ENCODE assay signal across 15 cellular contexts in the genomic region with DNA sequence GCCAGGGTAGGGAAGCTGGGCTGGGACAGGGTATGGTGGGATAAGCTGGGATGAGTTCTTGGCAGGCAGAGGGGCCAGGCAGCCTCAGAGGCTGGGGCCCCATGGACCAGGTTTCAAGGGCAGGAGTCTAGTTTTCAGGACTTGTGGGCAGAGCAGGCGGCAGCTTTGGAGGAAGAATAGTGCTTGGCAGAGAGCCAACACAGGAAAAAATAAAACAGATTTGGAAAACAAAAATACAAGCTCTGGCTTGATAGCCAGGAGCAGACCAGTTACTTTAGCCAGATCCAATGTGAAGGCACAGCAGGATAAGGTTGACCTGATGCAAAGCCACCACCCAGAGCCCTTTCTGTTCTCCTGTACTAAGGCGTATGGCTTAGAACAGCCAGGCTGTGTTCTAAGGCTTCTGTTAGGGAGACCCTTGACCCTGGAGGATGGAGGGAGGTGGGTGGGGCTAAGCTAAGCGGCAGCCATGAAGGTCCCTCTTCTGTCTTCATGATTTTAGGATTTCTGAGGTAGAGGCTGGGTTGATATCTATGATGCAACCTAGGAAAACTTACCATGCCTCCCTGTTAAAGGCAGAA. TPM values are rescaled to one million over a fixed set of nuclear protein-coding genes. Genes with fewer than 3 reads are reported as not detected.
DNase-seq lines count a peak whose midpoint lies in the region; ATAC-seq, FAIRE-seq and TF ChIP-seq lines count a peak whose summit lies in the region.
"Had no signal": no experiment of that assay in that cellular context is flagged by ENCODE, and none has a peak within 500 bp of the region (broad histone marks: within the 10 kb centered on the region; RNA-seq: fewer than 3 reads in every experiment).

No MANE protein-coding gene starts in this region.

- no peak overlapping the region for H2BK5ac ChIP-seq in H1 (ENCODE audit: low read depth, low read length)

- H2BK12ac ChIP-seq in H1 (ENCODE audit: low read depth, low read length), result no peak overlapping the region

- H4K20me1 ChIP-seq in H1 (replicated peaks in 1 of 2; ENCODE audit: control insufficient read depth in 1 of 2, insufficient read depth in 2 of 2, low read length in 2 of 2) (peaks cover 0 to 4% of the 10 kb centered on the region in 2 experiments), hepatocyte (ENCODE audit: insufficient read depth, poor library complexity, severe bottlenecking) (no peaks in the 10 kb centered on the region)

- peaks cover under 1% of the 10 kb centered on the region; the same call in 1 of the 2 replicates for H3K23me2 ChIP-seq in H1 (ENCODE audit: low read depth, low read length)

- no peak overlapping the region for H4K5ac ChIP-seq in H1 (ENCODE audit: insufficient read length, low read depth, low read length)

- H3K4me1 Mint-ChIP-seq in CD4-positive, CD25-positive, alpha-beta regulatory T cell, result peaks cover 52 to 98% (median 83%) of the 10 kb centered on the region in 4 donors

- H3K9me2 ChIP-seq in hepatocyte (replicated peaks; ENCODE audit: insufficient read depth), result no peaks in the 10 kb centered on the region

- H3K14ac ChIP-seq in H1 (ENCODE audit: insufficient read length), result no peak overlapping the region

- no peak overlapping the region for H3K4ac ChIP-seq in H1 (replicated peaks; ENCODE audit: insufficient read length, low read depth, low read length)

- peaks cover 12% of the 10 kb centered on the region for H3K36me3 Mint-ChIP-seq in CD4-positive, CD25-positive, alpha-beta regulatory T cell

- H3K9me3 Mint-ChIP-seq in CD4-positive, CD25-positive, alpha-beta regulatory T cell, result no peaks in the 10 kb centered on the region
- H3K9me3 Mint-ChIP-seq: activated CD8-positive, alpha-beta T cell treated with anti-CD3 and anti-CD28 coated beads for 36 hours had no signal

- H3K4me3 ChIP-seq in BE2C (ENCODE audit: low read depth, low read length) (no peak overlapping the region), SK-N-MC (0 out of 2 replicates have a peak overlapping the region, but pooled peaks have one; percentile 10), H1 (ENCODE audit: extremely low read depth in 1 of 4, insufficient read depth in 2 of 4, low read depth in 3 of 4, low read length in 4 of 4) (no peak overlapping the region), hepatocyte (no peak overlapping the region)
- H3K4me3 ChIP-seq in CD4-positive, CD25-positive, alpha-beta regulatory T cell (ENCODE audit: low read depth, low read length), result no peak overlapping the region
- H3K4me3 ChIP-seq: esophagus squamous epithelium had no signal

- no peak overlapping the region for H3K23ac ChIP-seq in H1 (ENCODE audit: insufficient read length)

- 90% methylated on average over 3 of the region's 3 CpGs; no CpG with 5 or more reads in 1 of the 2 experiments for WGBS in H1 (ENCODE audit: extremely low coverage in 1 of 2, insufficient coverage in 1 of 2, insufficient read length in 1 of 2, insufficient replicate concordance in 2 of 2, low coverage in 1 of 2, low lambda C conversion rate in 2 of 2, missing lambda C conversion rate in 1 of 2), 2 experiments
- 72% methylated on average over 3 of the region's 3 CpGs for WGBS in hepatocyte (ENCODE audit: low lambda C conversion rate, missing lambda C conversion rate)

- FAIRE-seq in H1 (lab: Jason Lieb, UNC), result no peak

- H3K79me2 ChIP-seq in H1 (ENCODE audit: control insufficient read depth in 1 of 2, insufficient read depth in 2 of 2, low read length in 2 of 2), result peaks cover 0 to 83% of the 10 kb centered on the region in 2 experiments; a peak in 2 of 4 replicates
- peaks cover 65% of the 10 kb centered on the region for H3K79me2 ChIP-seq in hepatocyte

- ATAC-seq in CD4-positive, CD25-positive, alpha-beta regulatory T cell (ENCODE audit: low read depth in 2 of 2), result no peak
- ATAC-seq in HG02970 (IDR thresholded peaks at IDR 0.05; ENCODE audit: low FRiP score, unreplicated experiment) (no peak), GM18519 (IDR thresholded peaks at IDR 0.05; ENCODE audit: low FRiP score, unreplicated experiment) (no peak)
- ATAC-seq: activated CD8-positive, alpha-beta T cell treated with anti-CD3 and anti-CD28 coated beads for 36 hours had no signal

- H2AFZ ChIP-seq in H1 (ENCODE audit: low read length) (no peak overlapping the region), hepatocyte (no peak overlapping the region)

- H4K8ac ChIP-seq in H1 (ENCODE audit: extremely low read depth, insufficient read depth, low read length), result no peak overlapping the region

- DNase-seq in BE2C (peak; percentile 50), SK-N-MC (ENCODE audit: low read depth, low spot score) (no peak), H1 (ENCODE audit: low read depth in 1 of 2, low spot score in 2 of 2) (peak in 1 of 2 experiments; percentile 38), hepatocyte (ENCODE audit: low spot score) (no peak)
- no peak for DNase-seq in CD4-positive, CD25-positive, alpha-beta regulatory T cell
- DNase-seq: activated CD8-positive, alpha-beta T cell treated with anti-CD3 and anti-CD28 coated beads for 36 hours; cortex of kidney; esophagus squamous epithelium; NCI-H1092 treated with DMSO at 0.1 percent for 48 hours; NCI-H524; nucleus accumbens; RPMI8226; substantia nigra had no signal

- H3K27me3 ChIP-seq in BE2C, result no peaks in the 10 kb centered on the region
- no peaks in the 10 kb centered on the region for H3K27me3 ChIP-seq in CD4-positive, CD25-positive, alpha-beta regulatory T cell (ENCODE audit: control insufficient read depth, insufficient read depth, low read length)
- no peaks in the 10 kb centered on the region; a peak in 3 of 7 replicates for H3K27me3 ChIP-seq in H1 (replicated peaks in 1 of 4; ENCODE audit: control insufficient read depth in 3 of 4, extremely low read depth in 1 of 4, insufficient read depth in 3 of 4, low read length in 3 of 4)
- no peaks in the 10 kb centered on the region for H3K27me3 ChIP-seq in hepatocyte
- H3K27me3 ChIP-seq: esophagus squamous epithelium had no signal

- H3K9me3 ChIP-seq in BE2C (no peaks in the 10 kb centered on the region), SK-N-MC (ENCODE audit: low read depth, low read length) (no peaks in the 10 kb centered on the region), H1 (ENCODE audit: insufficient read depth in 2 of 2, low read depth in 1 of 2, low read length in 1 of 2) (no peaks in the 10 kb centered on the region), hepatocyte (ENCODE audit: low read depth) (no peaks in the 10 kb centered on the region)
- no peaks in the 10 kb centered on the region for H3K9me3 ChIP-seq in CD4-positive, CD25-positive, alpha-beta regulatory T cell (ENCODE audit: control insufficient read depth in 2 of 2, low read length in 2 of 2)
- H3K9me3 ChIP-seq: esophagus squamous epithelium had no signal

- no peak overlapping the region for H3K4me2 ChIP-seq in H1 (ENCODE audit: insufficient read depth in 1 of 2, low read depth in 2 of 2, low read length in 2 of 2)
- no peak overlapping the region for H3K4me2 ChIP-seq in hepatocyte

- no peak overlapping the region for H2BK20ac ChIP-seq in H1 (ENCODE audit: low read length)

- no peak overlapping the region for H4K91ac ChIP-seq in H1 (replicated peaks; ENCODE audit: insufficient read length, low read length)

- H3K27ac ChIP-seq in CD4-positive, CD25-positive, alpha-beta regulatory T cell (ENCODE audit: insufficient read depth, low read length, poor library complexity, severe bottlenecking), result peak overlapping the region; percentile 28
- H3K27ac ChIP-seq in SK-N-MC, result 0 out of 2 replicates have a peak overlapping the region, but pooled peaks have one; percentile 26
- H3K27ac ChIP-seq in H1 (ENCODE audit: low read depth, low read length), result no peak overlapping the region
- H3K27ac ChIP-seq in hepatocyte, result no peak overlapping the region
- H3K27ac ChIP-seq: esophagus squamous epithelium had no signal

- TF ChIP-seq EP300 in H1 (IDR thresholded peaks at IDR 0.05; ENCODE audit: borderline replicate concordance in 1 of 2, low read depth in 2 of 2, low read length in 2 of 2), result no peak

- no peak overlapping the region for H2AK5ac ChIP-seq in H1 (ENCODE audit: low read depth, low read length)

- H3K4me1 ChIP-seq in BE2C, result peaks cover 18% of the 10 kb centered on the region
- H3K4me1 ChIP-seq in CD4-positive, CD25-positive, alpha-beta regulatory T cell (ENCODE audit: control insufficient read depth, insufficient read depth, low read length, poor library complexity, severe bottlenecking), result peaks cover 93% of the 10 kb centered on the region
- peaks cover 14 to 28% (median 26%) of the 10 kb centered on the region in 4 experiments for H3K4me1 ChIP-seq in H1 (replicated peaks in 1 of 4; ENCODE audit: control insufficient read depth in 3 of 4, insufficient read depth in 4 of 4, low read length in 3 of 4)
- peaks cover 14% of the 10 kb centered on the region for H3K4me1 ChIP-seq in hepatocyte (ENCODE audit: insufficient read depth)

- H3K27me3 Mint-ChIP-seq in CD4-positive, CD25-positive, alpha-beta regulatory T cell, result no peaks in the 10 kb centered on the region
- H3K27me3 Mint-ChIP-seq: activated CD8-positive, alpha-beta T cell treated with anti-CD3 and anti-CD28 coated beads for 36 hours had no signal

- H2BK120ac ChIP-seq in H1 (replicated peaks; ENCODE audit: low read depth, low read length), result no peak overlapping the region

- TF ChIP-seq RAD21 in H1 (IDR thresholded peaks at IDR 0.05 in 1 of 2, conservative IDR thresholded peaks at IDR 0.05 in 1 of 2; ENCODE audit: low read depth in 2 of 2, low read length in 2 of 2), result no peak

- H3K18ac ChIP-seq in H1 (ENCODE audit: extremely low read depth, low read length), result no peak overlapping the region

- H3K9ac ChIP-seq in SK-N-MC (ENCODE audit: insufficient read length), result no peak overlapping the region
- no peak overlapping the region for H3K9ac ChIP-seq in H1 (replicated peaks in 1 of 4; ENCODE audit: extremely low read depth in 1 of 4, low read depth in 3 of 4, low read length in 3 of 4)

- peak overlapping the region in 3 of 4 donors; percentile 35 to 96 (median 95) for H3K4me3 Mint-ChIP-seq in CD4-positive, CD25-positive, alpha-beta regulatory T cell
- H3K4me3 Mint-ChIP-seq: activated CD8-positive, alpha-beta T cell treated with anti-CD3 and anti-CD28 coated beads for 36 hours had no signal

- POLR2A ChIA-PET in H1 (lab: Charles Lee; ENCODE audit: partially characterized antibody), result no interaction called here

- CTCF ChIA-PET in H1 (lab: Charles Lee; ENCODE audit: partially characterized antibody), result interaction anchor here (1.0 to 1.5 kb wide), 6 partner anchors 9 to 183 kb away, joined by 3 to 5 read pairs (median 4); no protein-coding TSS in a partner anchor

- peak overlapping the region; percentile 77 to 90 (median 90) for H3K27ac Mint-ChIP-seq in CD4-positive, CD25-positive, alpha-beta regulatory T cell

- no peak for TF ChIP-seq POLR2A in H1 (IDR thresholded peaks at IDR 0.05; ENCODE audit: control extremely low read depth in 1 of 2, low read depth in 2 of 2, low read length in 2 of 2)

- H3K56ac ChIP-seq in H1 (replicated peaks; ENCODE audit: insufficient read length, low read depth, low read length), result no peak overlapping the region

- TF ChIP-seq CTCF in BE2C (IDR thresholded peaks at IDR 0.05; ENCODE audit: low read depth, low read length), result no peak
- no peak for TF ChIP-seq CTCF in H1 (IDR thresholded peaks at IDR 0.05; ENCODE audit: control extremely low read depth in 1 of 3, insufficient read depth in 1 of 3, low read depth in 1 of 3, low read length in 3 of 3)
- no peak for TF ChIP-seq CTCF in hepatocyte (IDR thresholded peaks at IDR 0.05; ENCODE audit: poor library complexity)

- H3K79me1 ChIP-seq in H1 (ENCODE audit: low read depth, low read length), result peaks cover 20% of the 10 kb centered on the region

- peak overlapping the region; percentile 77; the same call in 1 of the 2 replicates for H2BK15ac ChIP-seq in H1 (ENCODE audit: low read length)

- H3K36me3 ChIP-seq in BE2C (no peaks in the 10 kb centered on the region), SK-N-MC (ENCODE audit: insufficient read depth, low read length) (no peaks in the 10 kb centered on the region), H1 (ENCODE audit: control insufficient read depth in 2 of 4, insufficient read depth in 4 of 4, low read length in 3 of 4) (no peaks in the 10 kb centered on the region), hepatocyte (replicated peaks; ENCODE audit: insufficient read depth, low read depth) (no peaks in the 10 kb centered on the region)
- H3K36me3 ChIP-seq in CD4-positive, CD25-positive, alpha-beta regulatory T cell (ENCODE audit: control insufficient read depth, insufficient read depth, low read length), result peaks cover 2% of the 10 kb centered on the region
- H3K36me3 ChIP-seq: esophagus squamous epithelium had no signal

RNA-seq across cellular contexts. Expression of a gene that starts 5.5 kb away (rescaled TPM):
- polyA plus RNA-seq in BE2C (2012; ENCODE audit: insufficient read depth, insufficient read length, low read depth), result 10.9 TPM
- total RNA-seq in CD4-positive, CD25-positive, alpha-beta regulatory T cell, result 58.3 TPM
- polyA plus RNA-seq in CD4-positive, CD25-positive, alpha-beta regulatory T cell, result 10 to 100 TPM; 34.4 to 41.7 (median 38.3) TPM
- total RNA-seq in H1 (2021; fragmentation: NEBNext Ultra II Directional; extraction: Animal tissue kit (Norgen Biotek cat#: 25700)), result 17.1 and 17.9 TPM in 2 replicates
- polyA plus RNA-seq in H1 (2011; rRNA removed), result 11.7 and 13.0 TPM in 2 replicates
- polyA plus RNA-seq in H1 (2011; cell fraction: cytosol; rRNA removed), result 19.8 TPM
- 32.7 TPM for polyA plus RNA-seq in H1 (2011; cell fraction: nucleus; rRNA removed)
- 12.9 to 18.7 TPM (median 16.8 TPM) in 4 replicates for polyA plus RNA-seq in H1 (2012, experiment 1 of 2)
- 0.73 TPM for polyA plus RNA-seq in H1 (2012, experiment 2 of 2)
- polyA plus RNA-seq in H1 (2013, experiment 1 of 2), result 8.2 TPM
- 8.3 TPM for polyA plus RNA-seq in H1 (2013, experiment 2 of 2)
- 17.2 and 19.7 TPM in 2 replicates for polyA minus RNA-seq in H1 (2011; rRNA and poly(A)+ RNA removed)
- 9.0 TPM for polyA minus RNA-seq in H1 (2011; cell fraction: cytosol; rRNA and poly(A)+ RNA removed)
- polyA minus RNA-seq in H1 (2011; cell fraction: nucleus; rRNA and poly(A)+ RNA removed), result 26.8 TPM
- 8.3 and 8.8 TPM in 2 replicates for total RNA-seq in hepatocyte
- polyA plus RNA-seq in hepatocyte, result 3.9 and 5.5 TPM in 2 replicates

Comparison
In these comparisons a context has a peak if more than half of its experiments do, and no peak if none do; other contexts are left out.
1. H3K27ac ChIP-seq: peak in CD4-positive, CD25-positive, alpha-beta regulatory T cell (single experiment) and SK-N-MC (single experiment); none in H1 (single experiment) and hepatocyte (single experiment).